ENCODE assay signal across 21 cellular contexts in the genomic region with DNA sequence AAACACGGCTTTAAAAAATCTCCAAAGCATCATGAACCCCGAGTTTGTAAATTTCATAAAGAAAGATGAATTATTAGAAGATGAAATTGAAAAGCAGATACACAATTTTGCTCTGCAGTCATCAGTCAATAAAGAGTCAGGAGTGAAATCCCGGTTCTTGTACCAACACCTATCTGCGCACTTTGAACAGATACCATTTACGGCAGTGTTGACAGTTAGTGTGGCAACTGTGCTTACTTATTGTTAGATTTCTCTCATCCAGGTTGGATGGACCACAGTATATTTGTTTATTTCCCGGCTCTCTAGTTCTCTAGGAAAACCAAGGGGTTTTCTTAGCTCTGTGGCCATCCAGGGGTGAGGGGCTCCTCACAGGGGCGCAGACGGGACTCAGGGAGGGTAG.
"Had no signal": no experiment of that assay in that cellular context is flagged by ENCODE, and none has a peak within 500 bp of the region (broad histone marks: within the 10 kb centered on the region; RNA-seq: fewer than 3 reads in every experiment).

No MANE protein-coding gene starts in this region.

- H3K4me3 ChIP-seq: SJSA1, SK-N-MC had no signal

- H3K36me3 ChIP-seq: SJSA1 had no signal

- H3K4me1 ChIP-seq: SJSA1 had no signal

- H3K27me3 ChIP-seq: SJSA1 had no signal

- DNase-seq: KBM-7, MV-4-11, NCI-H1048, NCI-H1105 treated with DMSO at 0.1 percent for 48 hours, NCI-H1417 treated with DMSO at 0.1 percent for 48 hours, NCI-H146, NCI-H1694 treated with DMSO at 0.1 percent for 48 hours, NCI-H1930, NCI-H2081, NCI-H2107, NCI-H226, NCI-H446, NCI-H510A, NCI-H524 treated with DMSO at 0.1 percent for 48 hours, NCI-H774, Right ventricle myocardium superior, RPMI8226, SIG-M5 had no signal

- H3K9me3 ChIP-seq: SJSA1 had no signal

- H3K27ac ChIP-seq: HL-60, SJSA1, SK-N-MC had no signal
